In the genomic region with DNA sequence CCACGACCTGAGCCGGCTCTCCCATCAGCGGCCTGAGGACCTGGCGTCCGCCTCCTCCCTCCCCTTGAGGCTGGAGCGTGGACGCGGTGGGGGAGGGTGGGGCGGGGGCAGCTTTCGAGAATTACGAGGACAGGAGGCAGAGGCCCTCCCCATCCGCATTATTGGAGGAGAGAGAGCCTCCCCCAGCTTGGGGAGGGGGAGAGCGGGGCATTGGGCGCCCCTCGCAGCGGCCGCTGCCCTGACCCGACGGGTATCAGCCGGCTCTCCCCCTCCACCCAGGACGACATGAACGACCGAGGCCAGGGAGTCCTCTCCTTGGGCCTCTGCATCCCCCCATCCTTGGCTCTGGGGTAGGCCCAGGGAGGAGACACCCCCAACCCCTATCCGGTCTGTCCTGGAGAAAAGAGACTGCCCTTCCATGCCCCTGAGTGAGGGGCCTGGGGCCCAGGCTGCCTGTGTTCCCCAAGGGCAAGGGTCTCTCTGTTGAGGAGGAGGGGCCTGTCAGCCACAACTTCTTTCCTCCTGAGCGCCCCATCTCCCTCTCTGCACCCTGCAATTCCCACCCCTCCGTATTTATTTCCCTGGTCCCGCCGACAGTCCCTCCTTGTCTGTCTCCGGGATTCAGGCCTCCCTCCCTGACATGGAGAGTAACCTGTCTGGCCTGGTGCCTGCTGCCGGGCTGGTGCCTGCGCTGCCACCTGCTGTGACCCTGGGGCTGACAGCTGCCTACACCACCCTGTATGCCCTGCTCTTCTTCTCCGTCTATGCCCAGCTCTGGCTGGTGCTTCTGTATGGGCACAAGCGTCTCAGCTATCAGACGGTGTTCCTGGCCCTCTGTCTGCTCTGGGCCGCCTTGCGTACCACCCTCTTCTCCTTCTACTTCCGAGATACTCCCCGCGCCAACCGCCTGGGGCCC, we compare ENCODE assay signal across 6 cellular contexts. TPM values are rescaled to one million over a fixed set of nuclear protein-coding genes. Genes with fewer than 3 reads are reported as not detected.
A peak's percentile ranks its signal among the peaks of the same experiment; 100 is the strongest.
DNase-seq lines count a peak whose midpoint lies in the region; ATAC-seq, FAIRE-seq and TF ChIP-seq lines count a peak whose summit lies in the region.

No MANE protein-coding gene starts in this region.

- peak overlapping the region; percentile 84 for H3K18ac ChIP-seq in neuronal stem cell (ENCODE audit: low read length)

- no CpG with 5 or more reads among the region's 40 CpGs for WGBS in neuronal stem cell (ENCODE audit: extremely low coverage in 2 of 2, insufficient read length in 2 of 2, insufficient replicate concordance in 1 of 2), 2 donors

- no peak overlapping the region for H4K91ac ChIP-seq in neuronal stem cell (ENCODE audit: low read depth, low read length, poor library complexity)

- ATAC-seq in GM18868 (IDR thresholded peaks at IDR 0.05; ENCODE audit: unreplicated experiment) = no peak

- peak overlapping the region; percentile 48 for H4K8ac ChIP-seq in neuronal stem cell (ENCODE audit: low read depth, low read length)

- peaks cover 6% of the 10 kb centered on the region for H3K36me3 ChIP-seq in bronchial epithelial cell (ENCODE audit: control insufficient read depth, insufficient read depth, low read length)
- peaks cover 2 to 16% of the 10 kb centered on the region in 2 donors for H3K36me3 ChIP-seq in neuronal stem cell (replicated peaks in 1 of 2; ENCODE audit: control insufficient read depth in 2 of 2, insufficient read depth in 2 of 2, low read length in 2 of 2)

- FAIRE-seq in bronchial epithelial cell (lab: Jason Lieb, UNC) = no peak

- peak overlapping the region; percentile 17 for H3K14ac ChIP-seq in neuronal stem cell (ENCODE audit: low read length)

- peak overlapping the region; percentile 81 for H3K4me2 ChIP-seq in neuronal stem cell (ENCODE audit: insufficient read depth, low read length, poor library complexity, severe bottlenecking)

- peaks cover 3 to 9% of the 10 kb centered on the region in 2 donors for H3K4me1 ChIP-seq in neuronal stem cell (ENCODE audit: control insufficient read depth in 2 of 2, insufficient read depth in 1 of 2, low read depth in 1 of 2, low read length in 2 of 2)

- peaks cover 6% of the 10 kb centered on the region for H3K79me1 ChIP-seq in neuronal stem cell (ENCODE audit: low read depth, low read length)

- H3K9me3 ChIP-seq in neuronal stem cell (replicated peaks in 1 of 2; ENCODE audit: control insufficient read depth in 2 of 2, insufficient read depth in 1 of 2, low read depth in 1 of 2, low read length in 2 of 2) = no peaks in the 10 kb centered on the region

- peak overlapping the region; percentile 99 for H2AFZ ChIP-seq in neuronal stem cell (ENCODE audit: low read length)

- H3K27me3 ChIP-seq in bronchial epithelial cell (ENCODE audit: control insufficient read depth, insufficient read depth, low read length) (no peaks in the 10 kb centered on the region), neuronal stem cell (ENCODE audit: control insufficient read depth in 3 of 3, insufficient read depth in 3 of 3, low read depth in 1 of 3, low read length in 3 of 3) (peaks cover 8 to 20% (median 19%) of the 10 kb centered on the region in 3 experiments)

- no peak overlapping the region for H2BK120ac ChIP-seq in neuronal stem cell (ENCODE audit: low read depth, low read length)

- DNase-seq in DMS 273 (lab: John Stamatoyannopoulos, UW; ENCODE audit: unreplicated experiment) (peak; percentile 78), NAMALWA (ENCODE audit: low spot score) (peak; percentile 65), bronchial epithelial cell (ENCODE audit: low read depth) (no peak), neuronal stem cell (ENCODE audit: low spot score) (no peak), NCI-H2227 treated with DMSO at 0.1 percent for 48 hours (lab: John Stamatoyannopoulos, UW) (no peak)

- peak overlapping the region; percentile 37 for H2BK15ac ChIP-seq in neuronal stem cell (ENCODE audit: low read length)

- TF ChIP-seq CTCF in bronchial epithelial cell (IDR thresholded peaks at IDR 0.05; ENCODE audit: insufficient read depth, low read length, severe bottlenecking) = peak; percentile 54

- H3K4me3 ChIP-seq in bronchial epithelial cell (ENCODE audit: low read depth, low read length) (peak overlapping the region; percentile 72), neuronal stem cell (ENCODE audit: low read length in 2 of 2) (peak overlapping the region; percentile 68 to 91)

- no peak overlapping the region for H2BK12ac ChIP-seq in neuronal stem cell (ENCODE audit: low read length)

- no peak overlapping the region for H2BK5ac ChIP-seq in neuronal stem cell (ENCODE audit: low read length)

- H2AK5ac ChIP-seq in neuronal stem cell (ENCODE audit: low read depth, low read length) = peak overlapping the region; percentile 98

- no peak overlapping the region for H3K4ac ChIP-seq in neuronal stem cell (ENCODE audit: low read length)

- peak overlapping the region; percentile 73 for H3K23ac ChIP-seq in neuronal stem cell (ENCODE audit: low read depth, low read length, poor library complexity)

- no peak overlapping the region for H3K27ac ChIP-seq in neuronal stem cell (replicated peaks; ENCODE audit: low read length)

- peak overlapping the region; percentile 75 for H3K9ac ChIP-seq in neuronal stem cell (ENCODE audit: low read depth, low read length, poor library complexity)

RNA-seq across cellular contexts. Expression of gene GPR137, which starts 0.5 kb away (rescaled TPM):
- total RNA-seq in bronchial epithelial cell = 2.9 and 5.6 TPM in 2 replicates
- polyA plus RNA-seq in neuronal stem cell (2013, experiment 1 of 2) = 25.9 TPM
- polyA plus RNA-seq in neuronal stem cell (2013, experiment 2 of 2) = 24.6 TPM

RNA-seq across cellular contexts. Expression of gene BAD, which starts 1.7 kb away (rescaled TPM):
- 63.4 and 74.2 TPM in 2 replicates for total RNA-seq in bronchial epithelial cell
- polyA plus RNA-seq in neuronal stem cell (2013, experiment 1 of 2) = 44.3 TPM
- 44.9 TPM for polyA plus RNA-seq in neuronal stem cell (2013, experiment 2 of 2)

RNA-seq across cellular contexts. Expression of gene KCNK4, which starts 5.0 kb away (rescaled TPM):
- under 0.01 TPM in 1 of 2 replicates, not detected in the other for total RNA-seq in bronchial epithelial cell
- 0.07 TPM for polyA plus RNA-seq in neuronal stem cell (2013, experiment 1 of 2)
- polyA plus RNA-seq in neuronal stem cell (2013, experiment 2 of 2) = 0.04 TPM

RNA-seq across cellular contexts. Expression of gene CATSPERZ, which starts 14.0 kb away (rescaled TPM):
- total RNA-seq in bronchial epithelial cell = 0.26 TPM in 1 of 2 replicates, not detected in the other
- not detected for polyA plus RNA-seq in neuronal stem cell (2013, experiment 1 of 2)
- polyA plus RNA-seq in neuronal stem cell (2013, experiment 2 of 2) = 0.17 TPM

RNA-seq across cellular contexts. Expression of gene ESRRA, which starts 19.2 kb away (rescaled TPM):
- total RNA-seq in bronchial epithelial cell = 76.9 and 139 TPM in 2 replicates
- 5.3 TPM for polyA plus RNA-seq in neuronal stem cell (2013, experiment 1 of 2)
- 5.6 TPM for polyA plus RNA-seq in neuronal stem cell (2013, experiment 2 of 2)

Comparison
In these comparisons a context has a peak if more than half of its experiments do, and no peak if none do; other contexts are left out.
1. DNase-seq: peak in DMS 273 (single experiment) and NAMALWA (single experiment); none in bronchial epithelial cell (single experiment), neuronal stem cell (single experiment) and NCI-H2227 treated with DMSO at 0.1 percent for 48 hours (single experiment).